Comparison of ENCODE assay signal across 1 cellular context in genomic region chr14:34098045-34098984, GRCh38.
TF ChIP-seq lines count a peak whose summit lies in the region.

No MANE protein-coding gene starts in this region.

TF ChIP-seq in GM12878, 131 proteins besides CTCF, POLR2A, EP300 and RAD21 (continued from another document):
- TF ChIP-seq, protein P1, sequence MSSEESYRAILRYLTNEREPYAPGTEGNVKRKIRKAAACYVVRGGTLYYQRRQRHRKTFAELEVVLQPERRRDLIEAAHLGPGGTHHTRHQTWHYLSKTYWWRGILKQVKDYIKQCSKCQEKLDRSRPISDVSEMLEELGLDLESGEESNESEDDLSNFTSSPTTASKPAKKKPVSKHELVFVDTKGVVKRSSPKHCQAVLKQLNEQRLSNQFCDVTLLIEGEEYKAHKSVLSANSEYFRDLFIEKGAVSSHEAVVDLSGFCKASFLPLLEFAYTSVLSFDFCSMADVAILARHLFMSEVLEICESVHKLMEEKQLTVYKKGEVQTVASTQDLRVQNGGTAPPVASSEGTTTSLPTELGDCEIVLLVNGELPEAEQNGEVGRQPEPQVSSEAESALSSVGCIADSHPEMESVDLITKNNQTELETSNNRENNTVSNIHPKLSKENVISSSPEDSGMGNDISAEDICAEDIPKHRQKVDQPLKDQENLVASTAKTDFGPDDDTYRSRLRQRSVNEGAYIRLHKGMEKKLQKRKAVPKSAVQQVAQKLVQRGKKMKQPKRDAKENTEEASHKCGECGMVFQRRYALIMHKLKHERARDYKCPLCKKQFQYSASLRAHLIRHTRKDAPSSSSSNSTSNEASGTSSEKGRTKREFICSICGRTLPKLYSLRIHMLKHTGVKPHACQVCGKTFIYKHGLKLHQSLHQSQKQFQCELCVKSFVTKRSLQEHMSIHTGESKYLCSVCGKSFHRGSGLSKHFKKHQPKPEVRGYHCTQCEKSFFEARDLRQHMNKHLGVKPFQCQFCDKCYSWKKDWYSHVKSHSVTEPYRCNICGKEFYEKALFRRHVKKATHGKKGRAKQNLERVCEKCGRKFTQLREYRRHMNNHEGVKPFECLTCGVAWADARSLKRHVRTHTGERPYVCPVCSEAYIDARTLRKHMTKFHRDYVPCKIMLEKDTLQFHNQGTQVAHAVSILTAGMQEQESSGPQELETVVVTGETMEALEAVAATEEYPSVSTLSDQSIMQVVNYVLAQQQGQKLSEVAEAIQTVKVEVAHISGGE (CRISPR knock-in tag; IDR thresholded peaks at IDR 0.05), result no peak
- TF ChIP-seq ZNF384 (IDR thresholded peaks at IDR 0.05; ENCODE audit: borderline replicate concordance, low read depth, low read length), result no peak
- no peak for TF ChIP-seq ATF3 (IDR thresholded peaks at IDR 0.05; ENCODE audit: borderline replicate concordance, extremely low read depth, low read depth, low read length)
- no peak for TF ChIP-seq TCF7 (IDR thresholded peaks at IDR 0.05; ENCODE audit: borderline replicate concordance)
- no peak for TF ChIP-seq TCF12 (IDR thresholded peaks at IDR 0.05; ENCODE audit: low read depth, low read length)
- peak; percentile 53; the same call in 1 of the 2 replicates for TF ChIP-seq RB1 (IDR thresholded peaks at IDR 0.05; ENCODE audit: borderline replicate concordance)
- TF ChIP-seq KLF5 (IDR thresholded peaks at IDR 0.05; ENCODE audit: partially characterized antibody), result no peak
- TF ChIP-seq SMC3 (IDR thresholded peaks at IDR 0.05; ENCODE audit: borderline replicate concordance, low read length), result peak; percentile 92; the same call in 1 of the 2 replicates
- TF ChIP-seq REST (IDR thresholded peaks at IDR 0.05; ENCODE audit: low read depth, low read length), result no peak
- TF ChIP-seq PAX5 (IDR thresholded peaks at IDR 0.05; ENCODE audit: borderline replicate concordance, low read depth, low read length), result no peak
- no peak for TF ChIP-seq EZH2 (IDR thresholded peaks at IDR 0.05; ENCODE audit: borderline replicate concordance, control insufficient read depth, low read depth, low read length)
- TF ChIP-seq POU2F2 (IDR thresholded peaks at IDR 0.05; ENCODE audit: borderline replicate concordance, low read depth, low read length), result no peak
- TF ChIP-seq, protein P2, sequence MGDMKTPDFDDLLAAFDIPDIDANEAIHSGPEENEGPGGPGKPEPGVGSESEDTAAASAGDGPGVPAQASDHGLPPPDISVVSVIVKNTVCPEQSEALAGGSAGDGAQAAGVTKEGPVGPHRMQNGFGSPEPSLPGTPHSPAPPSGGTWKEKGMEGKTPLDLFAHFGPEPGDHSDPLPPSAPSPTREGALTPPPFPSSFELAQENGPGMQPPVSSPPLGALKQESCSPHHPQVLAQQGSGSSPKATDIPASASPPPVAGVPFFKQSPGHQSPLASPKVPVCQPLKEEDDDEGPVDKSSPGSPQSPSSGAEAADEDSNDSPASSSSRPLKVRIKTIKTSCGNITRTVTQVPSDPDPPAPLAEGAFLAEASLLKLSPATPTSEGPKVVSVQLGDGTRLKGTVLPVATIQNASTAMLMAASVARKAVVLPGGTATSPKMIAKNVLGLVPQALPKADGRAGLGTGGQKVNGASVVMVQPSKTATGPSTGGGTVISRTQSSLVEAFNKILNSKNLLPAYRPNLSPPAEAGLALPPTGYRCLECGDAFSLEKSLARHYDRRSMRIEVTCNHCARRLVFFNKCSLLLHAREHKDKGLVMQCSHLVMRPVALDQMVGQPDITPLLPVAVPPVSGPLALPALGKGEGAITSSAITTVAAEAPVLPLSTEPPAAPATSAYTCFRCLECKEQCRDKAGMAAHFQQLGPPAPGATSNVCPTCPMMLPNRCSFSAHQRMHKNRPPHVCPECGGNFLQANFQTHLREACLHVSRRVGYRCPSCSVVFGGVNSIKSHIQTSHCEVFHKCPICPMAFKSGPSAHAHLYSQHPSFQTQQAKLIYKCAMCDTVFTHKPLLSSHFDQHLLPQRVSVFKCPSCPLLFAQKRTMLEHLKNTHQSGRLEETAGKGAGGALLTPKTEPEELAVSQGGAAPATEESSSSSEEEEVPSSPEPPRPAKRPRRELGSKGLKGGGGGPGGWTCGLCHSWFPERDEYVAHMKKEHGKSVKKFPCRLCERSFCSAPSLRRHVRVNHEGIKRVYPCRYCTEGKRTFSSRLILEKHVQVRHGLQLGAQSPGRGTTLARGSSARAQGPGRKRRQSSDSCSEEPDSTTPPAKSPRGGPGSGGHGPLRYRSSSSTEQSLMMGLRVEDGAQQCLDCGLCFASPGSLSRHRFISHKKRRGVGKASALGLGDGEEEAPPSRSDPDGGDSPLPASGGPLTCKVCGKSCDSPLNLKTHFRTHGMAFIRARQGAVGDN (IDR thresholded peaks at IDR 0.05), result peak; percentile 33; the same call in 1 of the 2 replicates
- TF ChIP-seq NBN (IDR thresholded peaks at IDR 0.05), result no peak
- TF ChIP-seq RELB (IDR thresholded peaks at IDR 0.05; ENCODE audit: low read depth), result 0 out of 2 replicates have a peak, but pooled peaks have one; percentile 33
- no peak for TF ChIP-seq POLR2AphosphoS5 (IDR thresholded peaks at IDR 0.05; ENCODE audit: low read length)
- peak; percentile 40; the same call in 1 of the 2 replicates for TF ChIP-seq MLLT1 (IDR thresholded peaks at IDR 0.05)
- TF ChIP-seq, protein P3, sequence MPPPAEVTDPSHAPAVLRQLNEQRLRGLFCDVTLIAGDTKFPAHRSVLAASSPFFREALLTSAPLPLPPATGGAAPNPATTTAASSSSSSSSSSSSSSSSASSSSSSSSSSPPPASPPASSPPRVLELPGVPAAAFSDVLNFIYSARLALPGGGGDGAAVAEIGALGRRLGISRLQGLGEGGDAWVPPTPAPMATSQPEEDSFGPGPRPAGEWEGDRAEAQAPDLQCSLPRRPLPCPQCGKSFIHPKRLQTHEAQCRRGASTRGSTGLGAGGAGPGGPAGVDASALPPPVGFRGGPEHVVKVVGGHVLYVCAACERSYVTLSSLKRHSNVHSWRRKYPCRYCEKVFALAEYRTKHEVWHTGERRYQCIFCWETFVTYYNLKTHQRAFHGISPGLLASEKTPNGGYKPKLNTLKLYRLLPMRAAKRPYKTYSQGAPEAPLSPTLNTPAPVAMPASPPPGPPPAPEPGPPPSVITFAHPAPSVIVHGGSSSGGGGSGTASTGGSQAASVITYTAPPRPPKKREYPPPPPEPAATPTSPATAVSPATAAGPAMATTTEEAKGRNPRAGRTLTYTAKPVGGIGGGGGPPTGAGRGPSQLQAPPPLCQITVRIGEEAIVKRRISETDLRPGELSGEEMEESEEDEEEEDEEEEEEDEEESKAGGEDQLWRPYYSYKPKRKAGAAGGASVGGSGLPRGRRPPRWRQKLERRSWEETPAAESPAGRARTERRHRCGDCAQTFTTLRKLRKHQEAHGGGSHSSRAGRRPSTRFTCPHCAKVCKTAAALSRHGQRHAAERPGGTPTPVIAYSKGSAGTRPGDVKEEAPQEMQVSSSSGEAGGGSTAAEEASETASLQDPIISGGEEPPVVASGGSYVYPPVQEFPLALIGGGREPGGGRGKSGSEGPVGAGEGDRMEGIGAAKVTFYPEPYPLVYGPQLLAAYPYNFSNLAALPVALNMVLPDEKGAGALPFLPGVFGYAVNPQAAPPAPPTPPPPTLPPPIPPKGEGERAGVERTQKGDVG (CRISPR knock-in tag; IDR thresholded peaks at IDR 0.05), result no peak
- TF ChIP-seq HCFC1 (IDR thresholded peaks at IDR 0.05; ENCODE audit: low read length), result no peak
- peak; percentile 24; the same call in 1 of the 2 replicates for TF ChIP-seq IKZF1 (conservative IDR thresholded peaks at IDR 0.05)
- TF ChIP-seq EED (IDR thresholded peaks at IDR 0.05; ENCODE audit: low read depth), result no peak
- 0 out of 2 replicates have a peak, but pooled peaks have one; percentile 33 for TF ChIP-seq FOXM1 (IDR thresholded peaks at IDR 0.05; ENCODE audit: low read depth, low read length)
- TF ChIP-seq NRF1 (conservative IDR thresholded peaks at IDR 0.05; ENCODE audit: low read depth, low read length), result no peak
TF ChIP-seq in GM12878: peak in this region for 10.
